2 cellular contexts compared by ENCODE assay signal in genomic region chr11:19577391-19577831, GRCh38.
TF ChIP-seq lines count a peak whose summit lies in the region.

No MANE protein-coding gene starts in this region.

TF ChIP-seq in liver, 16 proteins besides CTCF, POLR2A, EP300 and RAD21:
- peak; percentile 18 for TF ChIP-seq NR2F2 (IDR thresholded peaks at IDR 0.05)
- no peak for TF ChIP-seq YY1 (IDR thresholded peaks at IDR 0.05)

TF ChIP-seq in HepG2, 621 proteins besides CTCF, POLR2A, EP300 and RAD21:
- TF ChIP-seq ZNF44 (CRISPR knock-in tag; IDR thresholded peaks at IDR 0.05) (no peak), ZNF780A (CRISPR knock-in tag; IDR thresholded peaks at IDR 0.05) (no peak), NR1H2 (CRISPR knock-in tag; IDR thresholded peaks at IDR 0.05; ENCODE audit: borderline replicate concordance, low read depth) (no peak), MLLT10 (CRISPR knock-in tag; IDR thresholded peaks at IDR 0.05) (no peak), ZNF563 (CRISPR knock-in tag; IDR thresholded peaks at IDR 0.05) (no peak), ZBTB8A (CRISPR knock-in tag; IDR thresholded peaks at IDR 0.05; ENCODE audit: borderline replicate concordance, low read depth) (no peak), SSRP1 (CRISPR knock-in tag; IDR thresholded peaks at IDR 0.05) (no peak), MAX (IDR thresholded peaks at IDR 0.05) (no peak), ZBTB2 (CRISPR knock-in tag; IDR thresholded peaks at IDR 0.05; ENCODE audit: low read depth) (no peak), ZNF619 (CRISPR knock-in tag; IDR thresholded peaks at IDR 0.05) (no peak), ZBTB37 (CRISPR knock-in tag; IDR thresholded peaks at IDR 0.05) (no peak), ZSCAN12 (CRISPR knock-in tag; IDR thresholded peaks at IDR 0.05) (no peak), ZNF501 (CRISPR knock-in tag; IDR thresholded peaks at IDR 0.05) (no peak), RBAK (CRISPR knock-in tag; IDR thresholded peaks at IDR 0.05) (no peak), ZFX (CRISPR knock-in tag; IDR thresholded peaks at IDR 0.05; ENCODE audit: low read depth) (no peak), ARNT (IDR thresholded peaks at IDR 0.05) (no peak), MTERF4 (CRISPR knock-in tag; IDR thresholded peaks at IDR 0.05) (no peak)
